11 cellular contexts compared by ENCODE assay signal in the genomic region with DNA sequence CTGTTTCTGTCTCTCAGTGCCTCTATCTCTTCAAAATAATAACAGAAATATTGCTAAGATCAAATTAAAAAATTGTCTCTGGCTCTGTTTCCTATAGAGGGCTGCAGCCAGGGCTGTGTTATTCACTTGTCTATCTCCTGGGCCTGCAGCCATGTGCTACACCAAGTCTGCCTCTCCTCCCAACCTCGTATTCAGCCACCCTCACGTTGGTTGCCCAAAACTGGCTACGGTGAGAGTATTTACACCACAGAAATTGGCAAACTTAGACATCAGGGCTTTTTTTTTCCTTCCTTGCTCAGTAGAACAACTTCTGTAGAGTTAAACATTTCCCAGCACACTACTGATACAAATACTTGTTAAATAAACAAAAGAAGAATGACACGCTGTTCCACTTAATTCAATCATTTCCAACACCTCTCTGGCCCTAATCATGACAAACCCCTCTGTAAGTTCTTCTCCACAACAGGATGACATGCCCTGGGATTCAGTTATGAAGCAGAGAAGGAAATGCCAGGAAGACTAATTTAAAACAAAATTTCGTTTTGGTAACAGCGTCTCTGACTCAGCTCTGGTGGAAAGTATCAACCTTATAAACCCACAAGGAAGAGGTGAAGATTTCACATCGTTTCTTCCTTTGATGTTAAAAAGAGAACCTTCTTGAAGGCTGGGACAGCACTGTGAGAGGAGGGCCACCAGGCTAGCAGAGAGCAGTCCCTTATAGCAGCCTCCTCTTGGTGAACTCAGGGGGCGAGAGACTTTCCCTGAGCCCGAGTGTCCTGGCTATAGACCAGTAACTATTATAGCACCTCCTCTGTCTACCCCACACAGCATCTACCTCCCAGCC.
DNase-seq lines count a peak whose midpoint lies in the region; ATAC-seq and TF ChIP-seq lines count a peak whose summit lies in the region.
"Had no signal": no experiment of that assay in that cellular context is flagged by ENCODE, and none has a peak within 500 bp of the region (broad histone marks: within the 10 kb centered on the region; RNA-seq: fewer than 3 reads in every experiment).

No MANE protein-coding gene starts in this region.

- WGBS in heart right ventricle, 2 donors, result 69 to 73% methylated on average over 9 of the region's 9 CpGs

- H3K27me3 ChIP-seq in heart right ventricle, result no peaks in the 10 kb centered on the region
- H3K27me3 ChIP-seq: right atrium auricular region had no signal

- intact Hi-C loops in heart right ventricle (cut with DNase I), result no loop called here

- peak; percentile 32 for DNase-seq in activated T-cell treated with anti-CD3 and anti-CD28 coated beads, Interleukin-2, amount 50 U/mL, for 1 hour
- no peak for DNase-seq in activated T-cell treated with anti-CD3 and anti-CD28 coated beads, Interleukin-2, amount 50 U/mL, for 48 hours
- DNase-seq in activated gamma-delta T cell treated with anti-CD3 and anti-CD28 coated beads, Interleukin-2, amount 50 U/mL, for 16 hours (ENCODE audit: low read depth), result peak; percentile 7
- DNase-seq in immature natural killer cell, result no peak
- DNase-seq in heart right ventricle, result no peak
- no peak for DNase-seq in progenitor cell of endocrine pancreas (ENCODE audit: low spot score, unreplicated experiment)
- DNase-seq: ACHN, NCI-H510A treated with DMSO at 0.1 percent for 48 hours had no signal

- H3K27me3 Mint-ChIP-seq in immature natural killer cell (ENCODE audit: low read depth in 3 of 3) (peaks cover 0 to 4% (median 4%) of the 10 kb centered on the region in 3 donors), progenitor cell of endocrine pancreas (peaks cover 2% of the 10 kb centered on the region)
- H3K27me3 Mint-ChIP-seq in stimulated activated naive CD8-positive, alpha-beta T cell treated with anti-CD3 and anti-CD28 coated beads, Interleukin-15, Interleukin-2, amounts not matched to agents 100 ng/mL and 50 ng/mL, for 24 hours, result no peaks in the 10 kb centered on the region

- H3K27ac ChIP-seq in heart right ventricle, result peak overlapping the region in 2 of 10 donors; percentile 28 to 77

- TF ChIP-seq CTCF in heart right ventricle (IDR thresholded peaks at IDR 0.05) (no peak), progenitor cell of endocrine pancreas (IDR thresholded peaks at IDR 0.05; ENCODE audit: unreplicated experiment) (no peak)

- H3K27ac Mint-ChIP-seq in immature natural killer cell (peak overlapping the region; percentile 56 to 85 (median 75)), progenitor cell of endocrine pancreas (no peak overlapping the region)
- H3K27ac Mint-ChIP-seq in stimulated activated naive CD8-positive, alpha-beta T cell treated with anti-CD3 and anti-CD28 coated beads, Interleukin-15, Interleukin-2, amounts not matched to agents 100 ng/mL and 50 ng/mL, for 24 hours, result peak overlapping the region; percentile 94

- no peaks in the 10 kb centered on the region for H3K36me3 ChIP-seq in heart right ventricle
- H3K36me3 ChIP-seq: right atrium auricular region had no signal

- H3K4me3 ChIP-seq in heart right ventricle, result no peak overlapping the region
- H3K4me3 ChIP-seq: right atrium auricular region had no signal

- no peaks in the 10 kb centered on the region for H3K36me3 Mint-ChIP-seq in immature natural killer cell
- H3K36me3 Mint-ChIP-seq in stimulated activated naive CD8-positive, alpha-beta T cell treated with anti-CD3 and anti-CD28 coated beads, Interleukin-15, Interleukin-2, amounts not matched to agents 100 ng/mL and 50 ng/mL, for 24 hours (ENCODE audit: low read depth), result no peaks in the 10 kb centered on the region
- peaks cover 5% of the 10 kb centered on the region for H3K36me3 Mint-ChIP-seq in progenitor cell of endocrine pancreas (ENCODE audit: insufficient read depth)

- ATAC-seq in heart right ventricle, result no peak
- ATAC-seq in HG03442 (IDR thresholded peaks at IDR 0.05; ENCODE audit: unreplicated experiment), result no peak

- H3K4me1 Mint-ChIP-seq in immature natural killer cell (peaks cover 31 to 32% of the 10 kb centered on the region in 2 donors), progenitor cell of endocrine pancreas (ENCODE audit: low read depth) (peaks cover 22% of the 10 kb centered on the region)
- H3K4me1 Mint-ChIP-seq in stimulated activated naive CD8-positive, alpha-beta T cell treated with anti-CD3 and anti-CD28 coated beads, Interleukin-15, Interleukin-2, amounts not matched to agents 100 ng/mL and 50 ng/mL, for 24 hours (ENCODE audit: low read depth), result peaks cover 75% of the 10 kb centered on the region

- H3K9me3 ChIP-seq in heart right ventricle, result peaks cover 0 to 3% (median 0%) of the 10 kb centered on the region in 11 donors
- H3K9me3 ChIP-seq: right atrium auricular region had no signal

- H3K4me1 ChIP-seq in heart right ventricle, result peaks cover 0 to 23% (median 5%) of the 10 kb centered on the region in 9 donors

- H3K9me3 Mint-ChIP-seq in immature natural killer cell, result no peaks in the 10 kb centered on the region
- H3K9me3 Mint-ChIP-seq in stimulated activated naive CD8-positive, alpha-beta T cell treated with anti-CD3 and anti-CD28 coated beads, Interleukin-15, Interleukin-2, amounts not matched to agents 100 ng/mL and 50 ng/mL, for 24 hours, result no peaks in the 10 kb centered on the region
- H3K9me3 Mint-ChIP-seq in progenitor cell of endocrine pancreas (ENCODE audit: low read depth), result peaks cover 6% of the 10 kb centered on the region

- H3K4me3 Mint-ChIP-seq in immature natural killer cell (peak overlapping the region in 4 of 5 donors; percentile 14 to 48 (median 26)), progenitor cell of endocrine pancreas (ENCODE audit: low read depth) (no peak overlapping the region)
- peak overlapping the region; percentile 61 for H3K4me3 Mint-ChIP-seq in stimulated activated naive CD8-positive, alpha-beta T cell treated with anti-CD3 and anti-CD28 coated beads, Interleukin-15, Interleukin-2, amounts not matched to agents 100 ng/mL and 50 ng/mL, for 24 hours

Comparison
In these comparisons a context has a peak if more than half of its experiments do, and no peak if none do; other contexts are left out.
1. DNase-seq: peak in activated T-cell treated with anti-CD3 and anti-CD28 coated beads, Interleukin-2, amount 50 U/mL, for 1 hour (single experiment) and activated gamma-delta T cell treated with anti-CD3 and anti-CD28 coated beads, Interleukin-2, amount 50 U/mL, for 16 hours (single experiment); none in activated T-cell treated with anti-CD3 and anti-CD28 coated beads, Interleukin-2, amount 50 U/mL, for 48 hours (0 of 2), immature natural killer cell (0 of 3), heart right ventricle (0 of 2) and progenitor cell of endocrine pancreas (single experiment).